Comparison of ENCODE assay signal across 16 cellular contexts in genomic region chr12:47789141-47789540, GRCh38.
"Had no signal": no experiment of that assay in that cellular context is flagged by ENCODE, and none has a peak within 500 bp of the region (broad histone marks: within the 10 kb centered on the region; RNA-seq: fewer than 3 reads in every experiment).

No MANE protein-coding gene starts in this region.

- H3K9me3 ChIP-seq: upper lobe of left lung had no signal

- H3K27ac Mint-ChIP-seq: activated naive CD8-positive, alpha-beta T cell treated with anti-CD3 and anti-CD28 coated beads, Interleukin-2, amount 10 ng/mL, durations not matched to agents 7 days and 5 days; endodermal cell had no signal

- H3K4me1 Mint-ChIP-seq: endodermal cell, neural crest cell had no signal

- H3K4me3 ChIP-seq: upper lobe of left lung had no signal

- DNase-seq: activated CD4-positive, alpha-beta T cell treated with anti-CD3 and anti-CD28 coated beads for 1 hour; activated effector memory CD4-positive, alpha-beta T cell treated with anti-CD3 and anti-CD28 coated beads, Interleukin-2, amount 50 U/mL, for 16 hours; activated naive CD8-positive, alpha-beta T cell treated with anti-CD3 and anti-CD28 coated beads, Interleukin-2, amount 10 ng/mL, durations not matched to agents 7 days and 5 days; activated T-cell treated with anti-CD3 and anti-CD28 coated beads, Interleukin-2, amount 50 U/mL, for 48 hours; amygdala; cortex of kidney; endodermal cell; naive thymus-derived CD4-positive, alpha-beta T cell; occipital lobe; small intestine; stimulated activated CD4-positive, alpha-beta T cell treated with anti-CD3 and anti-CD28 coated beads, Interleukin-2, amount 100 ng/mL, for 24 hours; stimulated activated naive CD4-positive, alpha-beta T cell; upper lobe of left lung had no signal

- H3K9me3 Mint-ChIP-seq: activated naive CD8-positive, alpha-beta T cell treated with anti-CD3 and anti-CD28 coated beads, Interleukin-2, amount 10 ng/mL, durations not matched to agents 7 days and 5 days; endodermal cell; naive thymus-derived CD4-positive, alpha-beta T cell; neural crest cell had no signal

- H3K4me1 ChIP-seq: upper lobe of left lung had no signal

- H3K27me3 ChIP-seq: upper lobe of left lung had no signal

- ATAC-seq: naive thymus-derived CD4-positive, alpha-beta T cell; sciatic nerve; SK-N-SH treated with all-trans-retinoic acid at 6 μM for 48 hours had no signal

- H3K27me3 Mint-ChIP-seq: activated naive CD8-positive, alpha-beta T cell treated with anti-CD3 and anti-CD28 coated beads, Interleukin-2, amount 10 ng/mL, durations not matched to agents 7 days and 5 days; naive thymus-derived CD4-positive, alpha-beta T cell had no signal

- H3K4me3 Mint-ChIP-seq: activated naive CD8-positive, alpha-beta T cell treated with anti-CD3 and anti-CD28 coated beads, Interleukin-2, amount 10 ng/mL, durations not matched to agents 7 days and 5 days; endodermal cell; naive thymus-derived CD4-positive, alpha-beta T cell; neural crest cell had no signal
